In the genomic region with DNA sequence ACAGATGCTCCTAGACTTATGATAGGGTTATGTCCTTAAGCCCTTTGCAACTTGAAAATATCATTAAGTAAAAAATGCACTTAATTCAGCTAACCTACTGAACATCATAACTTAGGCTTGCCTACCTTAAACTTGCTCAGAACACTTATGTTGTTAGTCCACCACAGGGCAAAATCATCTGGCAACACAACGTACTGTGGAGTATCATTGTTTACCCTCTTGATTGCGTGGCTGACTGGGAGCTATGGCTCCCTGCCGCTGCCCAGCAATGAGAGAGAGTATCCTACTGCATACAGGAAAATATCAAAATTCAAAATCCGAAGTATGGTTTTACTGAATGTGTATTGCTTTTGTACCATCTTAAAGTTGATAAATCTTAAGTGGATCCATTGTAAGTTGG, we compare ENCODE assay signal across 23 cellular contexts.
DNase-seq lines count a peak whose midpoint lies in the region; FAIRE-seq and TF ChIP-seq lines count a peak whose summit lies in the region.
"Had no signal": no experiment of that assay in that cellular context is flagged by ENCODE, and none has a peak within 500 bp of the region (broad histone marks: within the 10 kb centered on the region; RNA-seq: fewer than 3 reads in every experiment).

No MANE protein-coding gene starts in this region.

- no peaks in the 10 kb centered on the region for H4K20me1 ChIP-seq in H1 (replicated peaks in 1 of 2; ENCODE audit: control insufficient read depth in 1 of 2, insufficient read depth in 2 of 2, low read length in 2 of 2)
- H4K20me1 ChIP-seq: BLaER1 treated with 17β-estradiol and CSF1 and Interleukin-3, amounts not matched to agents 10 nM and 100 nM had no signal

- no peak overlapping the region for H3K4me3 ChIP-seq in H1 (ENCODE audit: extremely low read depth in 1 of 4, insufficient read depth in 2 of 4, low read depth in 3 of 4, low read length in 4 of 4)
- H3K4me3 ChIP-seq: A549; BLaER1 treated with 17β-estradiol and CSF1 and Interleukin-3, amounts not matched to agents 10 nM and 100 nM; GM12878 had no signal

- CTCF ChIA-PET in H1 (lab: Charles Lee; ENCODE audit: partially characterized antibody), result no interaction called here

- H3K9ac ChIP-seq in H1 (replicated peaks in 1 of 4; ENCODE audit: extremely low read depth in 1 of 4, low read depth in 3 of 4, low read length in 3 of 4), result no peak overlapping the region
- H3K9ac ChIP-seq: BLaER1 treated with 17β-estradiol and CSF1 and Interleukin-3, amounts not matched to agents 10 nM and 100 nM had no signal

- no peaks in the 10 kb centered on the region for H3K79me1 ChIP-seq in H1 (ENCODE audit: low read depth, low read length)

- H3K4ac ChIP-seq in H1 (replicated peaks; ENCODE audit: insufficient read length, low read depth, low read length), result no peak overlapping the region

- no peak overlapping the region for H3K56ac ChIP-seq in H1 (replicated peaks; ENCODE audit: insufficient read length, low read depth, low read length)

- H4K8ac ChIP-seq in H1 (ENCODE audit: extremely low read depth, insufficient read depth, low read length), result no peak overlapping the region

- H2BK12ac ChIP-seq in H1 (ENCODE audit: low read depth, low read length), result no peak overlapping the region

- no peaks in the 10 kb centered on the region for H3K9me3 ChIP-seq in H1 (ENCODE audit: insufficient read depth in 2 of 2, low read depth in 1 of 2, low read length in 1 of 2)
- H3K9me3 ChIP-seq: A549; BLaER1 treated with 17β-estradiol and CSF1 and Interleukin-3, amounts not matched to agents 10 nM and 100 nM; Caco-2 had no signal

- DNase-seq in NCI-H2029 (lab: John Stamatoyannopoulos, UW), result peak; percentile 42
- DNase-seq in NCI-H2029 treated with DMSO at 0.1 percent for 48 hours (lab: John Stamatoyannopoulos, UW), result no peak
- no peak for DNase-seq in HTR-8/SVneo (ENCODE audit: insufficient read length, low spot score)
- no peak for DNase-seq in H1 (ENCODE audit: low read depth in 1 of 2, low spot score in 2 of 2)
- no peak for DNase-seq in RPMI8226
- no peak for DNase-seq in mucosa of gallbladder (ENCODE audit: low spot score)
- DNase-seq in stimulated activated CD4-positive, alpha-beta T cell treated with anti-CD3 and anti-CD28 coated beads, Interleukin-12 subunit alpha, Interleukin-12 subunit beta, amount 100 ng/mL, for 4 hours, result no peak
- DNase-seq: AML-193; Caco-2; Calu3; CD4-positive, alpha-beta T cell; CD8-positive, alpha-beta T cell; DMS79 treated with DMSO at 0.1 percent for 48 hours; GF-D8 had no signal

- H3K27ac ChIP-seq in H1 (ENCODE audit: low read depth, low read length), result no peak overlapping the region
- H3K27ac ChIP-seq: 22Rv1; A549; BLaER1 treated with 17β-estradiol and CSF1 and Interleukin-3, amounts not matched to agents 10 nM and 100 nM; C4-2B had no signal

- H2BK15ac ChIP-seq in H1 (ENCODE audit: low read length), result no peak overlapping the region

- TF ChIP-seq POLR2A in H1 (IDR thresholded peaks at IDR 0.05; ENCODE audit: control extremely low read depth in 1 of 2, low read depth in 2 of 2, low read length in 2 of 2), result no peak

- no peak overlapping the region for H2BK5ac ChIP-seq in H1 (ENCODE audit: low read depth, low read length)

- FAIRE-seq in HTR-8/SVneo (lab: Jason Lieb, UNC), result peak; percentile 87
- FAIRE-seq in H1 (lab: Jason Lieb, UNC), result peak; percentile 48
- FAIRE-seq: A549, D721Med, G401.6, GM12878, GM12892, GM18507 had no signal

- no peak overlapping the region for H3K18ac ChIP-seq in H1 (ENCODE audit: extremely low read depth, low read length)

- H3K4me2 ChIP-seq in H1 (ENCODE audit: insufficient read depth in 1 of 2, low read depth in 2 of 2, low read length in 2 of 2), result no peak overlapping the region
- H3K4me2 ChIP-seq: A549; BLaER1 treated with 17β-estradiol and CSF1 and Interleukin-3, amounts not matched to agents 10 nM and 100 nM had no signal

- H2AK5ac ChIP-seq in H1 (ENCODE audit: low read depth, low read length), result no peak overlapping the region

- 94% methylated on average over 4 of the region's 4 CpGs; no CpG with 5 or more reads in 1 of the 2 experiments for WGBS in H1 (ENCODE audit: extremely low coverage in 1 of 2, insufficient coverage in 1 of 2, insufficient read length in 1 of 2, insufficient replicate concordance in 2 of 2, low coverage in 1 of 2, low lambda C conversion rate in 2 of 2, missing lambda C conversion rate in 1 of 2), 2 experiments

- no peak overlapping the region for H3K14ac ChIP-seq in H1 (ENCODE audit: insufficient read length)

- H3K4me1 ChIP-seq in H1 (replicated peaks in 1 of 4; ENCODE audit: control insufficient read depth in 3 of 4, insufficient read depth in 4 of 4, low read length in 3 of 4), result no peaks in the 10 kb centered on the region
- H3K4me1 ChIP-seq: A549; BLaER1 treated with 17β-estradiol and CSF1 and Interleukin-3, amounts not matched to agents 10 nM and 100 nM; Caco-2 had no signal

- POLR2A ChIA-PET in H1 (lab: Charles Lee; ENCODE audit: partially characterized antibody), result no interaction called here

- H2BK120ac ChIP-seq in H1 (replicated peaks; ENCODE audit: low read depth, low read length), result no peak overlapping the region

- H3K79me2 ChIP-seq in H1 (ENCODE audit: control insufficient read depth in 1 of 2, insufficient read depth in 2 of 2, low read length in 2 of 2), result no peaks in the 10 kb centered on the region

- no peak overlapping the region for H2BK20ac ChIP-seq in H1 (ENCODE audit: low read length)

- no peak overlapping the region for H4K5ac ChIP-seq in H1 (ENCODE audit: insufficient read length, low read depth, low read length)

- TF ChIP-seq CTCF in H1 (IDR thresholded peaks at IDR 0.05; ENCODE audit: control extremely low read depth in 1 of 3, insufficient read depth in 1 of 3, low read depth in 1 of 3, low read length in 3 of 3), result no peak

- no peak overlapping the region for H4K91ac ChIP-seq in H1 (replicated peaks; ENCODE audit: insufficient read length, low read length)

- no peak for TF ChIP-seq EP300 in H1 (IDR thresholded peaks at IDR 0.05; ENCODE audit: borderline replicate concordance in 1 of 2, low read depth in 2 of 2, low read length in 2 of 2)

- no peak for TF ChIP-seq RAD21 in H1 (IDR thresholded peaks at IDR 0.05 in 1 of 2, conservative IDR thresholded peaks at IDR 0.05 in 1 of 2; ENCODE audit: low read depth in 2 of 2, low read length in 2 of 2)

- no peak overlapping the region for H3K23ac ChIP-seq in H1 (ENCODE audit: insufficient read length)

- no peaks in the 10 kb centered on the region for H3K36me3 ChIP-seq in H1 (ENCODE audit: control insufficient read depth in 2 of 4, insufficient read depth in 4 of 4, low read length in 3 of 4)
- H3K36me3 ChIP-seq: BLaER1 treated with 17β-estradiol and CSF1 and Interleukin-3, amounts not matched to agents 10 nM and 100 nM had no signal

- H3K23me2 ChIP-seq in H1 (ENCODE audit: low read depth, low read length), result no peaks in the 10 kb centered on the region

- H3K27me3 ChIP-seq in H1 (replicated peaks in 1 of 4; ENCODE audit: control insufficient read depth in 3 of 4, extremely low read depth in 1 of 4, insufficient read depth in 3 of 4, low read length in 3 of 4), result no peaks in the 10 kb centered on the region
- H3K27me3 ChIP-seq: BLaER1 treated with 17β-estradiol and CSF1 and Interleukin-3, amounts not matched to agents 10 nM and 100 nM had no signal

- no peak overlapping the region for H2AFZ ChIP-seq in H1 (ENCODE audit: low read length)

TF ChIP-seq in H1, 55 proteins besides CTCF, POLR2A, EP300 and RAD21:
- no peak for TF ChIP-seq POU5F1 (IDR thresholded peaks at IDR 0.05; ENCODE audit: low read depth, low read length)
- no peak for TF ChIP-seq BCL11A (IDR thresholded peaks at IDR 0.05; ENCODE audit: low read depth in 2 of 2, low read length in 2 of 2)
- TF ChIP-seq, protein P1, sequence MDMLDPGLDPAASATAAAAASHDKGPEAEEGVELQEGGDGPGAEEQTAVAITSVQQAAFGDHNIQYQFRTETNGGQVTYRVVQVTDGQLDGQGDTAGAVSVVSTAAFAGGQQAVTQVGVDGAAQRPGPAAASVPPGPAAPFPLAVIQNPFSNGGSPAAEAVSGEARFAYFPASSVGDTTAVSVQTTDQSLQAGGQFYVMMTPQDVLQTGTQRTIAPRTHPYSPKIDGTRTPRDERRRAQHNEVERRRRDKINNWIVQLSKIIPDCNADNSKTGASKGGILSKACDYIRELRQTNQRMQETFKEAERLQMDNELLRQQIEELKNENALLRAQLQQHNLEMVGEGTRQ (IDR thresholded peaks at IDR 0.05; ENCODE audit: low read length), result no peak
- TF ChIP-seq RBBP5 (IDR thresholded peaks at IDR 0.05; ENCODE audit: borderline replicate concordance, low read depth, low read length), result no peak
- no peak for TF ChIP-seq MAFK (IDR thresholded peaks at IDR 0.05; ENCODE audit: low read depth, low read length)
- TF ChIP-seq ASH2L (IDR thresholded peaks at IDR 0.05; ENCODE audit: low read length), result no peak
- no peak for TF ChIP-seq NANOG (IDR thresholded peaks at IDR 0.05; ENCODE audit: insufficient read depth, low read depth, low read length, poor library complexity, severe bottlenecking)
- no peak for TF ChIP-seq NRF1 (IDR thresholded peaks at IDR 0.05; ENCODE audit: low read depth, low read length)
- TF ChIP-seq CEBPB (IDR thresholded peaks at IDR 0.05; ENCODE audit: low read depth, low read length), result no peak
